In genomic region chr1:1058088-1058905, GRCh38 we compare ENCODE assay signal across 7 cellular contexts. TPM values are rescaled to one million over a fixed set of nuclear protein-coding genes. Genes with fewer than 3 reads are reported as not detected.
DNase-seq lines count a peak whose midpoint lies in the region; ATAC-seq, FAIRE-seq and TF ChIP-seq lines count a peak whose summit lies in the region.
"Had no signal": no experiment of that assay in that cellular context is flagged by ENCODE, and none has a peak within 500 bp of the region (broad histone marks: within the 10 kb centered on the region; RNA-seq: fewer than 3 reads in every experiment).

No MANE protein-coding gene starts in this region.

- H3K36me3 Mint-ChIP-seq in activated CD4-positive, alpha-beta T cell treated with anti-CD3 and anti-CD28 coated beads, Interleukin-2, amount 10 ng/mL, durations not matched to agents 7 days and 5 days (ENCODE audit: low read depth) = no peaks in the 10 kb centered on the region

- H3K36me3 ChIP-seq in bronchial epithelial cell (ENCODE audit: control insufficient read depth, insufficient read depth, low read length) (peaks cover 8% of the 10 kb centered on the region), spleen (no peaks in the 10 kb centered on the region), thyroid gland (peaks cover 5 to 8% of the 10 kb centered on the region in 2 donors)

- CTCF ChIA-PET in activated CD4-positive, alpha-beta T cell treated with anti-CD3 and anti-CD28 coated beads, Interleukin-2, amount 10 ng/mL, durations not matched to agents 7 days and 5 days (lab: Charles Lee) = interaction anchor here (0.6 to 1.8 kb wide), 12 partner anchors 15 to 314 kb away, joined by 3 to 15 read pairs (median 4); partner anchors contain the start of genes C1orf159 and ISG15

- TF ChIP-seq CTCF in bronchial epithelial cell (IDR thresholded peaks at IDR 0.05; ENCODE audit: insufficient read depth, low read length, severe bottlenecking) (no peak), spleen (IDR thresholded peaks at IDR 0.05 in 8 of 11, conservative IDR thresholded peaks at IDR 0.05 in 3 of 11) (no peak), thyroid gland (IDR thresholded peaks at IDR 0.05) (no peak)

- H3K27me3 ChIP-seq in bronchial epithelial cell (ENCODE audit: control insufficient read depth, insufficient read depth, low read length) (peaks cover 1% of the 10 kb centered on the region), spleen (replicated peaks in 1 of 7) (peaks cover 0 to 67% (median 57%) of the 10 kb centered on the region in 7 donors), thyroid gland (no peaks in the 10 kb centered on the region)

- peak overlapping the region; percentile 43 for H3K4me3 ChIP-seq in bronchial epithelial cell (ENCODE audit: low read depth, low read length)
- H3K4me3 ChIP-seq in spleen = peak overlapping the region in 5 of 8 donors; percentile 56 to 87 (median 65)
- no peak overlapping the region for H3K4me3 ChIP-seq in thyroid gland (replicated peaks in 1 of 3)

- no peaks in the 10 kb centered on the region for H3K9me3 Mint-ChIP-seq in activated CD4-positive, alpha-beta T cell treated with anti-CD3 and anti-CD28 coated beads, Interleukin-2, amount 10 ng/mL, durations not matched to agents 7 days and 5 days

- peaks cover 7 to 38% (median 24%) of the 10 kb centered on the region in 6 donors for H3K4me1 ChIP-seq in spleen
- H3K4me1 ChIP-seq in thyroid gland = peaks cover 12 to 17% of the 10 kb centered on the region in 2 donors

- POLR2A ChIA-PET in activated CD4-positive, alpha-beta T cell treated with anti-CD3 and anti-CD28 coated beads, Interleukin-2, amount 10 ng/mL, durations not matched to agents 7 days and 5 days (lab: Charles Lee) = no interaction called here

- H3K4me3 Mint-ChIP-seq in activated CD4-positive, alpha-beta T cell treated with anti-CD3 and anti-CD28 coated beads, Interleukin-2, amount 10 ng/mL, durations not matched to agents 7 days and 5 days = peak overlapping the region; percentile 75

- no peak for FAIRE-seq in bronchial epithelial cell (lab: Jason Lieb, UNC)
- FAIRE-seq: islet of Langerhans had no signal

- H3K27ac ChIP-seq in spleen = no peak overlapping the region
- no peak overlapping the region for H3K27ac ChIP-seq in thyroid gland

- no peak for DNase-seq in activated CD4-positive, alpha-beta T cell treated with anti-CD3 and anti-CD28 coated beads, Interleukin-2, amount 10 ng/mL, durations not matched to agents 7 days and 5 days
- DNase-seq in activated CD4-positive, alpha-beta T cell treated with anti-CD3 and anti-CD28 coated beads, Interleukin-2, amount 50 U/mL, for 48 hours = no peak
- DNase-seq in bronchial epithelial cell (ENCODE audit: low read depth) = no peak
- DNase-seq in spleen = no peak
- DNase-seq in thyroid gland = no peak

- WGBS in spleen, 5 donors = 26 to 36% (median 31%) methylated on average over 24 of the region's 24 CpGs
- WGBS in thyroid gland, 2 donors = 19% methylated on average over 24 of the region's 24 CpGs

- peaks cover 28% of the 10 kb centered on the region for H3K4me1 Mint-ChIP-seq in activated CD4-positive, alpha-beta T cell treated with anti-CD3 and anti-CD28 coated beads, Interleukin-2, amount 10 ng/mL, durations not matched to agents 7 days and 5 days

- TF ChIP-seq POLR2A in spleen (IDR thresholded peaks at IDR 0.05) (no peak), thyroid gland (IDR thresholded peaks at IDR 0.05) (no peak)

- intact Hi-C loops in spleen (cut with DNase I; ENCODE audit: low total_unique reads) = no loop called here
- intact Hi-C loops in thyroid gland (cut with DNase I) = no loop called here

- ATAC-seq in GM18520 (IDR thresholded peaks at IDR 0.05; ENCODE audit: unreplicated experiment) = no peak

- H3K27ac Mint-ChIP-seq in activated CD4-positive, alpha-beta T cell treated with anti-CD3 and anti-CD28 coated beads, Interleukin-2, amount 10 ng/mL, durations not matched to agents 7 days and 5 days = no peak overlapping the region

- no peaks in the 10 kb centered on the region for H3K9me3 ChIP-seq in spleen
- H3K9me3 ChIP-seq in thyroid gland = no peaks in the 10 kb centered on the region

- H3K27me3 Mint-ChIP-seq in activated CD4-positive, alpha-beta T cell treated with anti-CD3 and anti-CD28 coated beads, Interleukin-2, amount 10 ng/mL, durations not matched to agents 7 days and 5 days = peaks cover 17% of the 10 kb centered on the region

RNA-seq across cellular contexts. Expression of gene RNF223, which starts 15.8 kb away (rescaled TPM):
- total RNA-seq in activated CD4-positive, alpha-beta T cell treated with anti-CD3 and anti-CD28 coated beads, Interleukin-2, amount 10 ng/mL, durations not matched to agents 7 days and 5 days = not detected
- total RNA-seq in bronchial epithelial cell (9.0 and 14.6 TPM in 2 replicates), spleen (not detected), thyroid gland (not detected)
- not detected for polyA plus RNA-seq in spleen

RNA-seq across cellular contexts. Expression of gene AGRN, which starts 38.4 kb away (rescaled TPM):
- total RNA-seq in activated CD4-positive, alpha-beta T cell treated with anti-CD3 and anti-CD28 coated beads, Interleukin-2, amount 10 ng/mL, durations not matched to agents 7 days and 5 days = 1 to 10 TPM; 7.4 to 8.3 TPM
- 117 and 132 TPM in 2 replicates for total RNA-seq in bronchial epithelial cell
- 10 to 100 TPM; 10.6 to 27.2 (median 16.9) TPM for total RNA-seq in spleen
- polyA plus RNA-seq in spleen = 10 to 100 TPM in 1 of 3 donors, 1 to 10 TPM in 2; 4.6 to 16.3 (median 5.6) TPM
- total RNA-seq in thyroid gland = 100 to 1,000 TPM in 3 of 4 donors, 10 to 100 TPM in 1; 68.3 to 147 (median 129) TPM

RNA-seq across cellular contexts. Expression of gene ISG15, which starts 45.0 kb away (rescaled TPM):
- total RNA-seq in activated CD4-positive, alpha-beta T cell treated with anti-CD3 and anti-CD28 coated beads, Interleukin-2, amount 10 ng/mL, durations not matched to agents 7 days and 5 days = 100 to 1,000 TPM; 237 to 332 TPM
- total RNA-seq in bronchial epithelial cell (18.2 and 25.7 TPM in 2 replicates), spleen (10 to 100 TPM; 23.3 to 93.8 (median 51.0) TPM), thyroid gland (10 to 100 TPM; 18.5 to 57.5 (median 37.8) TPM)
- 100 to 1,000 TPM; 131 to 230 (median 163) TPM for polyA plus RNA-seq in spleen

RNA-seq across cellular contexts. Expression of gene C1orf159, which starts 57.6 kb away (rescaled TPM):
- total RNA-seq in activated CD4-positive, alpha-beta T cell treated with anti-CD3 and anti-CD28 coated beads, Interleukin-2, amount 10 ng/mL, durations not matched to agents 7 days and 5 days = 10 to 100 TPM; 18.0 to 22.0 TPM
- total RNA-seq in bronchial epithelial cell (5.9 and 8.2 TPM in 2 replicates), spleen (10 to 100 TPM; 12.1 to 22.5 (median 18.7) TPM), thyroid gland (10 to 100 TPM; 10.3 to 27.6 (median 19.6) TPM)
- polyA plus RNA-seq in spleen = 10 to 100 TPM in 2 of 3 donors, 1 to 10 TPM in 1; 8.5 to 25.7 (median 24.1) TPM

RNA-seq across cellular contexts. Expression of gene HES4, which starts 58.4 kb away (rescaled TPM):
- under 1 TPM; 0.42 to 0.46 TPM for total RNA-seq in activated CD4-positive, alpha-beta T cell treated with anti-CD3 and anti-CD28 coated beads, Interleukin-2, amount 10 ng/mL, durations not matched to agents 7 days and 5 days
- total RNA-seq in bronchial epithelial cell (42.6 and 83.5 TPM in 2 replicates), spleen (10 to 100 TPM in 5 of 7 donors, 1 to 10 TPM in 2; 3.8 to 39.0 (median 15.4) TPM), thyroid gland (10 to 100 TPM in 3 of 4 donors, 1 to 10 TPM in 1; 5.0 to 29.2 (median 18.6) TPM)
- 10 to 100 TPM; 20.8 to 64.3 (median 27.8) TPM for polyA plus RNA-seq in spleen

Comparison
In these comparisons a context has a peak if more than half of its experiments do, and no peak if none do; other contexts are left out.
1. H3K4me3 ChIP-seq: peak in bronchial epithelial cell (single experiment) and spleen (5 of 8); none in thyroid gland (0 of 3).